ENCODE assay signal across 12 cellular contexts in the genomic region with DNA sequence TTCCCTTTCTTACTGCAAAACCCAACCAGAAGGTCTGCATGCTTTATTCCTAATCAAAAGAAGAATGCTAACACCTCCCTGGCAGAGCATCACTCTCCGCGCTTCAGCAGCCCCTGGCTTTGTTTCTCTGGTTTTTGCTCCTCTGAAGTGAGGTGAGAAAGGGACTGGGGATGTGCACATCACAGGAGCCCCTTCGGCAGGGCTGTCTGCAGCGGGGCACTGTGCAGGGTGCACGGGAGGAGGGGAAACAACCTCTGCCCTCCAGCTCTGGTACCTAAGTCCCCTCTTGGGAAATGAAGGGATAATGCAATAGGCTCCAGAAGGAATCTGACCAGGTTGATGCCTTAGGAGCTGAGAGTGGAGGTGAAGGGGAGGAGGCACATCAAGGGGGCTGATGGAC.
DNase-seq lines count a peak whose midpoint lies in the region; ATAC-seq and TF ChIP-seq lines count a peak whose summit lies in the region.
"Had no signal": no experiment of that assay in that cellular context is flagged by ENCODE, and none has a peak within 500 bp of the region (broad histone marks: within the 10 kb centered on the region; RNA-seq: fewer than 3 reads in every experiment).

No MANE protein-coding gene starts in this region.

- H3K27ac Mint-ChIP-seq in activated T-cell treated with anti-CD3 and anti-CD28 coated beads, Interleukin-2, amount 50 U/mL, for 24 hours, result no peak overlapping the region
- no peak overlapping the region for H3K27ac Mint-ChIP-seq in osteocyte (ENCODE audit: unreplicated experiment)
- H3K27ac Mint-ChIP-seq: CD4-positive, CD25-positive, alpha-beta regulatory T cell had no signal

- DNase-seq in activated T-cell treated with anti-CD3 and anti-CD28 coated beads, Interleukin-2, amount 50 U/mL, for 24 hours, result peak; percentile 17
- no peak for DNase-seq in activated T-cell treated with anti-CD3 and anti-CD28 coated beads, Interleukin-2, amount 50 U/mL, for 48 hours
- DNase-seq in islet precursor cell (peak; percentile 12), osteocyte (ENCODE audit: extremely low spot score, unreplicated experiment) (peak; percentile 78), NCI-H187 (lab: John Stamatoyannopoulos, UW) (no peak)
- no peak for DNase-seq in activated naive CD4-positive, alpha-beta T cell treated with anti-CD3 and anti-CD28 coated beads, Interleukin-2, amount 50 U/mL, for 16 hours
- DNase-seq: ACHN; CD4-positive, CD25-positive, alpha-beta regulatory T cell; DMS53; GOT3 had no signal

- H3K36me3 Mint-ChIP-seq in activated T-cell treated with anti-CD3 and anti-CD28 coated beads, Interleukin-2, amount 50 U/mL, for 24 hours (ENCODE audit: low read depth), result no peaks in the 10 kb centered on the region
- H3K36me3 Mint-ChIP-seq in osteocyte (ENCODE audit: unreplicated experiment), result no peaks in the 10 kb centered on the region
- H3K36me3 Mint-ChIP-seq: CD4-positive, CD25-positive, alpha-beta regulatory T cell had no signal

- H3K4me1 Mint-ChIP-seq in activated T-cell treated with anti-CD3 and anti-CD28 coated beads, Interleukin-2, amount 50 U/mL, for 24 hours (ENCODE audit: low read depth), result no peaks in the 10 kb centered on the region
- H3K4me1 Mint-ChIP-seq in osteocyte (ENCODE audit: unreplicated experiment), result peaks cover 1% of the 10 kb centered on the region
- H3K4me1 Mint-ChIP-seq: CD4-positive, CD25-positive, alpha-beta regulatory T cell had no signal

- peaks cover 16% of the 10 kb centered on the region for H3K27me3 Mint-ChIP-seq in activated T-cell treated with anti-CD3 and anti-CD28 coated beads, Interleukin-2, amount 50 U/mL, for 24 hours
- peaks cover 19% of the 10 kb centered on the region for H3K27me3 Mint-ChIP-seq in osteocyte (ENCODE audit: unreplicated experiment)
- H3K27me3 Mint-ChIP-seq: CD4-positive, CD25-positive, alpha-beta regulatory T cell had no signal

- TF ChIP-seq CTCF in osteocyte (IDR thresholded peaks at IDR 0.05), result no peak

- no peak overlapping the region for H3K4me3 Mint-ChIP-seq in activated T-cell treated with anti-CD3 and anti-CD28 coated beads, Interleukin-2, amount 50 U/mL, for 24 hours
- no peak overlapping the region for H3K4me3 Mint-ChIP-seq in osteocyte (ENCODE audit: unreplicated experiment)
- H3K4me3 Mint-ChIP-seq: CD4-positive, CD25-positive, alpha-beta regulatory T cell had no signal

- H3K9me3 Mint-ChIP-seq in activated T-cell treated with anti-CD3 and anti-CD28 coated beads, Interleukin-2, amount 50 U/mL, for 24 hours, result no peaks in the 10 kb centered on the region
- no peaks in the 10 kb centered on the region for H3K9me3 Mint-ChIP-seq in osteocyte (ENCODE audit: unreplicated experiment)

- no peak for ATAC-seq in HG03095 (IDR thresholded peaks at IDR 0.05; ENCODE audit: unreplicated experiment)
- ATAC-seq: GM12878 had no signal

Comparison
In these comparisons a context has a peak if more than half of its experiments do, and no peak if none do; other contexts are left out.
1. DNase-seq: peak in activated T-cell treated with anti-CD3 and anti-CD28 coated beads, Interleukin-2, amount 50 U/mL, for 24 hours (single experiment), islet precursor cell (single experiment) and osteocyte (single experiment); none in activated T-cell treated with anti-CD3 and anti-CD28 coated beads, Interleukin-2, amount 50 U/mL, for 48 hours (0 of 2), NCI-H187 (0 of 2) and activated naive CD4-positive, alpha-beta T cell treated with anti-CD3 and anti-CD28 coated beads, Interleukin-2, amount 50 U/mL, for 16 hours (single experiment).